2 cellular contexts compared by ENCODE assay signal in the genomic region with DNA sequence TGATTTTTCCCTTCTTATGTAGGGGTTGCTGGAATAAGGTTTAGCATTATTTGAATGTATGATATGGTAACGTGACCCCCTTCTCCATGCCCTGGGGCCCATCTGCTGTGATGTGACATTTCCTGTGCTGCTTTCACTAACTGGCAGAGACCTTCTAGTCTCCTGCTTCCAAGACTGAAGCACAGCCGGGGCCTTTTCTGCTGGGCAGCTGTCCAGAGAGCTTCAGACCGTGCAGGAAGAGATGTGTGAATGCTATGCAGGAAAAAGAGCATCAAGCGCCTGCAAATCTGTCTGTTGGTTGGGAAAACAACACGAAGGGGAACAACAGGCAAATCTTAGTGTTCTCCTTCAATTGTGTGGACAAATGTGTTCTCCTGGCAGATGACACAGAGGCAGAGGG.
TF ChIP-seq lines count a peak whose summit lies in the region.

No MANE protein-coding gene starts in this region.

TF ChIP-seq in SK-N-SH, 30 proteins besides CTCF, POLR2A, EP300 and RAD21:
- TF ChIP-seq, protein P1, sequence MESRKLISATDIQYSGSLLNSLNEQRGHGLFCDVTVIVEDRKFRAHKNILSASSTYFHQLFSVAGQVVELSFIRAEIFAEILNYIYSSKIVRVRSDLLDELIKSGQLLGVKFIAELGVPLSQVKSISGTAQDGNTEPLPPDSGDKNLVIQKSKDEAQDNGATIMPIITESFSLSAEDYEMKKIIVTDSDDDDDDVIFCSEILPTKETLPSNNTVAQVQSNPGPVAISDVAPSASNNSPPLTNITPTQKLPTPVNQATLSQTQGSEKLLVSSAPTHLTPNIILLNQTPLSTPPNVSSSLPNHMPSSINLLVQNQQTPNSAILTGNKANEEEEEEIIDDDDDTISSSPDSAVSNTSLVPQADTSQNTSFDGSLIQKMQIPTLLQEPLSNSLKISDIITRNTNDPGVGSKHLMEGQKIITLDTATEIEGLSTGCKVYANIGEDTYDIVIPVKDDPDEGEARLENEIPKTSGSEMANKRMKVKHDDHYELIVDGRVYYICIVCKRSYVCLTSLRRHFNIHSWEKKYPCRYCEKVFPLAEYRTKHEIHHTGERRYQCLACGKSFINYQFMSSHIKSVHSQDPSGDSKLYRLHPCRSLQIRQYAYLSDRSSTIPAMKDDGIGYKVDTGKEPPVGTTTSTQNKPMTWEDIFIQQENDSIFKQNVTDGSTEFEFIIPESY (IDR thresholded peaks at IDR 0.05; ENCODE audit: borderline replicate concordance, low read depth), result no peak
- TF ChIP-seq POLR2AphosphoS5 (IDR thresholded peaks at IDR 0.05; ENCODE audit: low read depth, low read length), result no peak
- no peak for TF ChIP-seq RFX5 (IDR thresholded peaks at IDR 0.05; ENCODE audit: low read length)
- TF ChIP-seq MEF2A (IDR thresholded peaks at IDR 0.05; ENCODE audit: borderline replicate concordance, low read depth), result no peak
- TF ChIP-seq JUND (IDR thresholded peaks at IDR 0.05), result no peak
- TF ChIP-seq, protein P2, sequence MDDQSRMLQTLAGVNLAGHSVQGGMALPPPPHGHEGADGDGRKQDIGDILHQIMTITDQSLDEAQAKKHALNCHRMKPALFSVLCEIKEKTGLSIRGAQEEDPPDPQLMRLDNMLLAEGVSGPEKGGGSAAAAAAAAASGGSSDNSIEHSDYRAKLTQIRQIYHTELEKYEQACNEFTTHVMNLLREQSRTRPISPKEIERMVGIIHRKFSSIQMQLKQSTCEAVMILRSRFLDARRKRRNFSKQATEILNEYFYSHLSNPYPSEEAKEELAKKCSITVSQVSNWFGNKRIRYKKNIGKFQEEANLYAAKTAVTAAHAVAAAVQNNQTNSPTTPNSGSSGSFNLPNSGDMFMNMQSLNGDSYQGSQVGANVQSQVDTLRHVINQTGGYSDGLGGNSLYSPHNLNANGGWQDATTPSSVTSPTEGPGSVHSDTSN (IDR thresholded peaks at IDR 0.05), result no peak
- no peak for TF ChIP-seq SIN3A (IDR thresholded peaks at IDR 0.05; ENCODE audit: borderline replicate concordance, low read depth, low read length)
- TF ChIP-seq, protein P3, sequence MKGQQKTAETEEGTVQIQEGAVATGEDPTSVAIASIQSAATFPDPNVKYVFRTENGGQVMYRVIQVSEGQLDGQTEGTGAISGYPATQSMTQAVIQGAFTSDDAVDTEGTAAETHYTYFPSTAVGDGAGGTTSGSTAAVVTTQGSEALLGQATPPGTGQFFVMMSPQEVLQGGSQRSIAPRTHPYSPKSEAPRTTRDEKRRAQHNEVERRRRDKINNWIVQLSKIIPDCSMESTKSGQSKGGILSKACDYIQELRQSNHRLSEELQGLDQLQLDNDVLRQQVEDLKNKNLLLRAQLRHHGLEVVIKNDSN (IDR thresholded peaks at IDR 0.05; ENCODE audit: borderline replicate concordance, low read depth), result no peak
- no peak for TF ChIP-seq EZH2phosphoT487 (IDR thresholded peaks at IDR 0.05; ENCODE audit: borderline replicate concordance, low read depth)
- TF ChIP-seq FOSL2 (IDR thresholded peaks at IDR 0.05; ENCODE audit: borderline replicate concordance, low read depth), result no peak
- TF ChIP-seq GATA2 (CRISPR knock-in tag; IDR thresholded peaks at IDR 0.05), result no peak
- no peak for TF ChIP-seq SMC3 (IDR thresholded peaks at IDR 0.05; ENCODE audit: low read depth, low read length)

TF ChIP-seq in SK-N-SH treated with all-trans-retinoic acid at 6 μM for 48 hours, 23 proteins besides CTCF, POLR2A, EP300 and RAD21 (continued from another document):
- TF ChIP-seq ZNF8 (CRISPR knock-in tag; IDR thresholded peaks at IDR 0.05), result no peak
